10 cellular contexts compared by ENCODE assay signal in genomic region chr2:33380001-33380609, GRCh38.
DNase-seq lines count a peak whose midpoint lies in the region; ATAC-seq, FAIRE-seq and TF ChIP-seq lines count a peak whose summit lies in the region.
"Had no signal": no experiment of that assay in that cellular context is flagged by ENCODE, and none has a peak within 500 bp of the region (broad histone marks: within the 10 kb centered on the region; RNA-seq: fewer than 3 reads in every experiment).

No MANE protein-coding gene starts in this region.

- no peak overlapping the region for H3K27ac ChIP-seq in right atrium auricular region
- H3K27ac ChIP-seq in Peyer's patch = no peak overlapping the region
- H3K27ac ChIP-seq: upper lobe of left lung had no signal

- ATAC-seq in left cardiac atrium (no peak), HG02610 (IDR thresholded peaks at IDR 0.05; ENCODE audit: unreplicated experiment) (no peak)
- ATAC-seq: activated naive CD8-positive, alpha-beta T cell treated with anti-CD3 and anti-CD28 coated beads, Interleukin-2, amount 50 U/mL, for 24 hours had no signal

- H3K27me3 ChIP-seq in right atrium auricular region (no peaks in the 10 kb centered on the region), Peyer's patch (no peaks in the 10 kb centered on the region)
- H3K27me3 ChIP-seq: upper lobe of left lung had no signal

- H3K9me3 ChIP-seq in right atrium auricular region = no peaks in the 10 kb centered on the region
- H3K9me3 ChIP-seq in Peyer's patch = no peaks in the 10 kb centered on the region
- H3K9me3 ChIP-seq: upper lobe of left lung had no signal

- no peak for FAIRE-seq in urothelium cell line (lab: Jason Lieb, UNC)

- peak; percentile 43 to 55 for TF ChIP-seq CTCF in right atrium auricular region (IDR thresholded peaks at IDR 0.05)
- TF ChIP-seq CTCF in Peyer's patch (IDR thresholded peaks at IDR 0.05) = peak in 5 of 6 experiments; percentile 14 to 44 (median 30)
- peak; percentile 65 for TF ChIP-seq CTCF in fibroblast of villous mesenchyme (IDR thresholded peaks at IDR 0.05; ENCODE audit: insufficient read depth, low read depth, low read length)

- TF ChIP-seq POLR2A in Peyer's patch (IDR thresholded peaks at IDR 0.05) = no peak

- H3K4me1 ChIP-seq in right atrium auricular region = no peaks in the 10 kb centered on the region
- no peaks in the 10 kb centered on the region for H3K4me1 ChIP-seq in Peyer's patch

- intact Hi-C loops in left cardiac atrium (cut with DNase I) = no loop called here

- DNase-seq in right atrium auricular region (ENCODE audit: low spot score) = no peak
- DNase-seq in left cardiac atrium = no peak
- no peak for DNase-seq in Peyer's patch
- no peak for DNase-seq in fibroblast of villous mesenchyme (ENCODE audit: low read depth)
- peak; percentile 18 for DNase-seq in urothelium cell line (ENCODE audit: low spot score)
- DNase-seq in effector CD8-positive, alpha-beta T cell (lab: John Stamatoyannopoulos, UW) = no peak
- DNase-seq in activated CD4-positive, alpha-beta T cell treated with anti-CD3 and anti-CD28 coated beads for 1 hour = no peak
- DNase-seq: activated naive CD8-positive, alpha-beta T cell treated with anti-CD3 and anti-CD28 coated beads, Interleukin-2, amount 50 U/mL, for 24 hours; upper lobe of left lung had no signal

- peaks cover 3% of the 10 kb centered on the region for H3K36me3 ChIP-seq in right atrium auricular region
- no peaks in the 10 kb centered on the region for H3K36me3 ChIP-seq in Peyer's patch
- H3K36me3 ChIP-seq: upper lobe of left lung had no signal

- H3K4me3 ChIP-seq in right atrium auricular region = no peak overlapping the region
- no peak overlapping the region for H3K4me3 ChIP-seq in Peyer's patch
- no peak overlapping the region for H3K4me3 ChIP-seq in fibroblast of villous mesenchyme (ENCODE audit: low read depth, low read length)
- H3K4me3 ChIP-seq: upper lobe of left lung had no signal
